In genomic region chr14:61847861-61848260, GRCh38 we compare ENCODE assay signal across 36 cellular contexts. TPM values are rescaled to one million over a fixed set of nuclear protein-coding genes. Genes with fewer than 3 reads are reported as not detected.
"Had no signal": no experiment of that assay in that cellular context is flagged by ENCODE, and none has a peak within 500 bp of the region (broad histone marks: within the 10 kb centered on the region; RNA-seq: fewer than 3 reads in every experiment).

No MANE protein-coding gene starts in this region.

- H3K36me3 ChIP-seq: MG63 had no signal

- DNase-seq: Karpas-422, Kasumi-1, MG63, MM.1S, MV-4-11, NCI-H1048, NCI-H1092, NCI-H1092 treated with DMSO at 0.1 percent for 48 hours, NCI-H1105, NCI-H1105 treated with DMSO at 0.1 percent for 48 hours, NCI-H1417, NCI-H1417 treated with DMSO at 0.1 percent for 48 hours, NCI-H1436, NCI-H1436 treated with DMSO at 0.1 percent for 48 hours, NCI-H146, NCI-H1694, NCI-H1694 treated with DMSO at 0.1 percent for 48 hours, NCI-H187, NCI-H187 treated with DMSO at 0.1 percent for 48 hours, NCI-H1930, NCI-H2029, NCI-H2029 treated with DMSO at 0.1 percent for 48 hours, NCI-H2081, NCI-H2081 treated with DMSO at 0.1 percent for 48 hours, NCI-H2107, NCI-H2171, NCI-H2171 treated with DMSO at 0.1 percent for 48 hours, NCI-H2227 treated with DMSO at 0.1 percent for 48 hours, NCI-H226, NCI-H345, NCI-H446, NCI-H446 treated with DMSO at 0.1 percent for 48 hours, NCI-H510A had no signal

- H3K27me3 ChIP-seq: MG63 had no signal

- H3K4me3 ChIP-seq: MG63 had no signal

- H3K9ac ChIP-seq: KMS-11 had no signal

- H3K27ac ChIP-seq: KMS-11 had no signal

- H3K4me2 ChIP-seq: KMS-11 had no signal

RNA-seq across cellular contexts. Expression of gene SYT16, which starts 35.4 kb away (rescaled TPM):
- total RNA-seq: LHCN-M2, MCF 10A had no signal
